8 cellular contexts compared by ENCODE assay signal in genomic region chr10:131980757-131981428, GRCh38. TPM values are rescaled to one million over a fixed set of nuclear protein-coding genes. Genes with fewer than 3 reads are reported as not detected.
DNase-seq lines count a peak whose midpoint lies in the region; ATAC-seq lines count a peak whose summit lies in the region.

No MANE protein-coding gene starts in this region.

- ATAC-seq in activated naive CD4-positive, alpha-beta T cell treated with anti-CD3 and anti-CD28 coated beads, Interleukin-2, amount 50 U/mL, for 72 hours: no peak
- no peak for ATAC-seq in HG02970 (IDR thresholded peaks at IDR 0.05; ENCODE audit: low FRiP score, unreplicated experiment)

- H3K36me3 Mint-ChIP-seq in activated naive CD4-positive, alpha-beta T cell treated with anti-CD3 and anti-CD28 coated beads, Interleukin-2, amount 50 U/mL, for 72 hours: peaks cover 0 to 52% of the 10 kb centered on the region in 2 donors

- H3K4me1 ChIP-seq in iPS DF 6.9 (ENCODE audit: control insufficient read depth, insufficient read depth, low read length): peaks cover 3% of the 10 kb centered on the region

- no peaks in the 10 kb centered on the region for H3K9me3 ChIP-seq in iPS DF 6.9 (ENCODE audit: control insufficient read depth, insufficient read depth, low read length)

- peaks cover 12% of the 10 kb centered on the region for H3K27me3 ChIP-seq in iPS DF 6.9 (ENCODE audit: control insufficient read depth, insufficient read depth, low read length)

- H3K4me3 ChIP-seq in iPS DF 6.9 (ENCODE audit: low read length): peak overlapping the region; percentile 58; the same call in 1 of the 2 replicates
- peak overlapping the region; percentile 51 to 95 (median 82) for H3K4me3 ChIP-seq in skin epidermis

- no CpG with 5 or more reads among the region's 31 CpGs for WGBS in iPS DF 6.9 (ENCODE audit: insufficient coverage, insufficient read length)

- H3K27ac ChIP-seq in iPS DF 6.9 (ENCODE audit: low read length): no peak overlapping the region
- H3K27ac ChIP-seq in skin epidermis: peak overlapping the region in 15 of 21 experiments; percentile 3 to 86 (median 68)

- no peaks in the 10 kb centered on the region for H3K9me3 Mint-ChIP-seq in activated naive CD4-positive, alpha-beta T cell treated with anti-CD3 and anti-CD28 coated beads, Interleukin-2, amount 50 U/mL, for 72 hours

- peak; percentile 64 for DNase-seq in activated CD8-positive, alpha-beta memory T cell treated with anti-CD3 and anti-CD28 coated beads, Interleukin-2, amount 50 U/mL, for 48 hours
- DNase-seq in activated CD8-positive, alpha-beta memory T cell treated with anti-CD3 and anti-CD28 coated beads, Interleukin-2, amount 50 U/mL, for 4 hours: no peak
- DNase-seq in activated naive CD4-positive, alpha-beta T cell treated with anti-CD3 and anti-CD28 coated beads, Interleukin-2, amount 50 U/mL, for 72 hours (ENCODE audit: low spot score in 2 of 2): no peak
- DNase-seq in iPS DF 6.9 (ENCODE audit: low read depth, low spot score): no peak
- DNase-seq in activated CD4-positive, alpha-beta T cell treated with anti-CD3 and anti-CD28 coated beads for 48 hours: no peak
- DNase-seq in activated CD4-positive, CD25-positive, alpha-beta regulatory T cell treated with anti-CD3 and anti-CD28 coated beads, Interleukin-2, amount 50 U/mL, for 72 hours: no peak

- H3K36me3 ChIP-seq in iPS DF 6.9 (ENCODE audit: control insufficient read depth, insufficient read depth, low read length): no peaks in the 10 kb centered on the region

- H3K27ac Mint-ChIP-seq in activated naive CD4-positive, alpha-beta T cell treated with anti-CD3 and anti-CD28 coated beads, Interleukin-2, amount 50 U/mL, for 72 hours: peak overlapping the region; percentile 87 to 91

RNA-seq across cellular contexts. Expression of gene BNIP3, which starts 0.8 kb away (rescaled TPM):
- 100 to 1,000 TPM in 1 of 2 donors, 10 to 100 TPM in 1; 21.4 to 182 TPM for total RNA-seq in activated naive CD4-positive, alpha-beta T cell treated with anti-CD3 and anti-CD28 coated beads, Interleukin-2, amount 50 U/mL, for 72 hours
